Comparison of ENCODE assay signal across 18 cellular contexts in genomic region chr12:106418970-106419369, GRCh38.
DNase-seq lines count a peak whose midpoint lies in the region; ATAC-seq and TF ChIP-seq lines count a peak whose summit lies in the region.
"Had no signal": no experiment of that assay in that cellular context is flagged by ENCODE, and none has a peak within 500 bp of the region (broad histone marks: within the 10 kb centered on the region; RNA-seq: fewer than 3 reads in every experiment).

No MANE protein-coding gene starts in this region.

- 0% methylated on average over 1 of the region's 1 CpG for WGBS in mammary epithelial cell (ENCODE audit: low coverage, missing lambda C conversion rate)
- WGBS in mesodermal cell (ENCODE audit: insufficient coverage in 2 of 2), 2 experiments, result 60% methylated on average over 1 of the region's 1 CpG; no CpG with 5 or more reads in 1 of the 2 experiments

- H2AFZ ChIP-seq in PC-9 (no peak overlapping the region), mammary epithelial cell (ENCODE audit: low read depth, low read length) (no peak overlapping the region)

- H3K27me3 ChIP-seq in PC-9 (ENCODE audit: insufficient read depth, low read depth) (no peaks in the 10 kb centered on the region), mammary epithelial cell (ENCODE audit: insufficient read depth, low read length) (no peaks in the 10 kb centered on the region)
- H3K27me3 ChIP-seq: brain microvascular endothelial cell, gastroesophageal sphincter, neutrophil, right atrium auricular region had no signal

- H3K4me1 ChIP-seq in PC-9 (replicated peaks; ENCODE audit: insufficient read depth) (peaks cover 46% of the 10 kb centered on the region), mammary epithelial cell (ENCODE audit: insufficient read depth, low read length) (peaks cover 32% of the 10 kb centered on the region), mesodermal cell (ENCODE audit: control insufficient read depth, insufficient read depth, low read length, poor library complexity, severe bottlenecking) (peaks cover 10% of the 10 kb centered on the region)

- TF ChIP-seq CTCF in PC-9 (conservative IDR thresholded peaks at IDR 0.05) (no peak), mammary epithelial cell (conservative IDR thresholded peaks at IDR 0.05 in 1 of 2, IDR thresholded peaks at IDR 0.05 in 1 of 2; ENCODE audit: extremely low read depth in 1 of 2, insufficient read depth in 1 of 2, low read depth in 1 of 2, low read length in 2 of 2) (no peak)

- BruUV-seq in PC-9 (replicated peaks; lab: Mats Ljungman, UMichigan) (no TSS peak), mammary epithelial cell (replicated peaks; lab: Mats Ljungman, UMichigan) (no TSS peak)

- peak overlapping the region; percentile 19; the same call in 1 of the 2 replicates for H3K4me3 ChIP-seq in PC-9
- peak overlapping the region in 1 of 3 experiments; percentile 7 for H3K4me3 ChIP-seq in mammary epithelial cell (replicated peaks in 1 of 3; ENCODE audit: insufficient read depth in 1 of 3, low read depth in 2 of 3, low read length in 3 of 3)
- H3K4me3 ChIP-seq in mesodermal cell (ENCODE audit: extremely low read depth, insufficient read depth, low read length, poor library complexity, severe bottlenecking), result no peak overlapping the region
- H3K4me3 ChIP-seq: gastroesophageal sphincter, mucosa of descending colon, right atrium auricular region had no signal

- CTCF ChIA-PET in PC-9 (lab: Charles Lee), result no interaction called here
- CTCF ChIA-PET in mammary epithelial cell (lab: Charles Lee; ENCODE audit: low non-redundant PET), result no interaction called here

- H3K27me3 Mint-ChIP-seq in activated T-cell treated with anti-CD3 and anti-CD28 coated beads, Interleukin-2, amount 50 U/mL, for 4 hours (ENCODE audit: low read depth), result no peaks in the 10 kb centered on the region

- no peak for ATAC-seq in activated T-cell treated with anti-CD3 and anti-CD28 coated beads, Interleukin-2, amount 50 U/mL, for 4 hours
- ATAC-seq in GM21528 (IDR thresholded peaks at IDR 0.05; ENCODE audit: low FRiP score, unreplicated experiment), result no peak
- ATAC-seq: activated CD8-positive, alpha-beta T cell treated with anti-CD3 and anti-CD28 coated beads, Interleukin-2, amount 10 ng/mL, durations not matched to agents 7 days and 5 days; activated naive CD4-positive, alpha-beta T cell treated with anti-CD3 and anti-CD28 coated beads, Interleukin-2, amount 50 U/mL, for 72 hours; gastroesophageal sphincter; mucosa of descending colon had no signal

- H3K4me3 Mint-ChIP-seq in activated T-cell treated with anti-CD3 and anti-CD28 coated beads, Interleukin-2, amount 50 U/mL, for 4 hours, result no peak overlapping the region
- H3K4me3 Mint-ChIP-seq: activated CD8-positive, alpha-beta T cell treated with anti-CD3 and anti-CD28 coated beads, Interleukin-2, amount 10 ng/mL, durations not matched to agents 7 days and 5 days had no signal

- H3K9me2 ChIP-seq in PC-9 (ENCODE audit: insufficient read depth), result no peaks in the 10 kb centered on the region

- peaks cover 4% of the 10 kb centered on the region; the same call in 1 of the 2 replicates for H3K9me3 ChIP-seq in PC-9 (ENCODE audit: insufficient read depth, low read depth)
- no peaks in the 10 kb centered on the region for H3K9me3 ChIP-seq in mammary epithelial cell (replicated peaks; ENCODE audit: insufficient read depth, low read length)
- no peaks in the 10 kb centered on the region for H3K9me3 ChIP-seq in mesodermal cell (ENCODE audit: control insufficient read depth, low read length)
- H3K9me3 ChIP-seq: gastroesophageal sphincter, mucosa of descending colon, neutrophil, right atrium auricular region had no signal

- no peaks in the 10 kb centered on the region for H3K79me2 ChIP-seq in PC-9 (ENCODE audit: low read depth)
- H3K79me2 ChIP-seq in mammary epithelial cell (ENCODE audit: insufficient read depth, low read length), result no peaks in the 10 kb centered on the region

- H4K20me1 ChIP-seq in PC-9 (ENCODE audit: insufficient read depth) (no peaks in the 10 kb centered on the region), mammary epithelial cell (ENCODE audit: insufficient read depth, low read length) (no peaks in the 10 kb centered on the region)

- dilution Hi-C loops in mammary epithelial cell (cut with HindIII; ENCODE audit: low sequenced_read_pairs), result no loop called here

- in situ Hi-C loops in mammary epithelial cell (cut with MboI; ENCODE audit: low sequenced_read_pairs in 2 of 2), result no loop called here

- POLR2A ChIA-PET in PC-9 (lab: Charles Lee; ENCODE audit: unreplicated experiment), result no interaction called here

- peaks cover 49% of the 10 kb centered on the region for H3K36me3 Mint-ChIP-seq in activated T-cell treated with anti-CD3 and anti-CD28 coated beads, Interleukin-2, amount 50 U/mL, for 4 hours (ENCODE audit: insufficient read depth)

- DNase-seq in PC-9 (no peak), mammary epithelial cell (no peak), NCI-H1436 (lab: John Stamatoyannopoulos, UW) (no peak)
- DNase-seq in activated T-cell treated with anti-CD3 and anti-CD28 coated beads, Interleukin-2, amount 50 U/mL, for 4 hours, result no peak
- no peak for DNase-seq in activated CD4-positive, alpha-beta T cell treated with anti-CD3 and anti-CD28 coated beads for 48 hours
- DNase-seq: activated CD4-positive, CD25-positive, alpha-beta regulatory T cell; activated CD8-positive, alpha-beta T cell treated with anti-CD3 and anti-CD28 coated beads, Interleukin-2, amount 10 ng/mL, durations not matched to agents 7 days and 5 days; mucosa of descending colon; NCI-H1694; NCI-H748 treated with DMSO at 0.1 percent for 48 hours; OCI-M1 had no signal

- no peaks in the 10 kb centered on the region for H3K9me3 Mint-ChIP-seq in activated T-cell treated with anti-CD3 and anti-CD28 coated beads, Interleukin-2, amount 50 U/mL, for 4 hours
- H3K9me3 Mint-ChIP-seq: activated naive CD4-positive, alpha-beta T cell treated with anti-CD3 and anti-CD28 coated beads, Interleukin-2, amount 50 U/mL, for 72 hours had no signal

- H3K9ac ChIP-seq in mammary epithelial cell (ENCODE audit: insufficient read depth, low read length), result no peak overlapping the region

- intact Hi-C loops in PC-9 (cut with micrococcal nuclease; ENCODE audit: unreplicated experiment) (no loop called here), mammary epithelial cell (cut with micrococcal nuclease) (no loop called here)

- peaks cover 24% of the 10 kb centered on the region for H3F3A ChIP-seq in PC-9 (ENCODE audit: insufficient read depth, low read depth)

- H3K27ac ChIP-seq in PC-9 (peak overlapping the region; percentile 86), mammary epithelial cell (ENCODE audit: insufficient read depth, low read depth, low read length) (no peak overlapping the region), mesodermal cell (ENCODE audit: low read depth, low read length, severe bottlenecking) (peak overlapping the region; percentile 30)
- H3K27ac ChIP-seq: brain microvascular endothelial cell, neutrophil had no signal

- H3K4me1 Mint-ChIP-seq in activated T-cell treated with anti-CD3 and anti-CD28 coated beads, Interleukin-2, amount 50 U/mL, for 4 hours (ENCODE audit: low read depth), result no peaks in the 10 kb centered on the region

- peak overlapping the region; percentile 68 for H3K4me2 ChIP-seq in PC-9
- H3K4me2 ChIP-seq in mammary epithelial cell (ENCODE audit: insufficient read depth, low read depth, low read length), result peak overlapping the region; percentile 67

- H3K36me3 ChIP-seq in PC-9 (ENCODE audit: low read depth) (peaks cover 8% of the 10 kb centered on the region), mammary epithelial cell (ENCODE audit: insufficient read depth, low read length) (peaks cover 1% of the 10 kb centered on the region), mesodermal cell (ENCODE audit: control insufficient read depth, insufficient read depth, low read length) (peaks cover 9% of the 10 kb centered on the region)
- H3K36me3 ChIP-seq: brain microvascular endothelial cell, neutrophil, right atrium auricular region had no signal
